Comparison of ENCODE assay signal across 10 cellular contexts in genomic region chr5:75235711-75236110, GRCh38. TPM values are rescaled to one million over a fixed set of nuclear protein-coding genes. Genes with fewer than 3 reads are reported as not detected.
A peak's percentile ranks its signal among the peaks of the same experiment; 100 is the strongest.
DNase-seq lines count a peak whose midpoint lies in the region; ATAC-seq, FAIRE-seq and TF ChIP-seq lines count a peak whose summit lies in the region.
"Had no signal": no experiment of that assay in that cellular context is flagged by ENCODE, and none has a peak within 500 bp of the region (broad histone marks: within the 10 kb centered on the region; RNA-seq: fewer than 3 reads in every experiment).

No MANE protein-coding gene starts in this region.

- CTCF ChIA-PET in activated CD4-positive, alpha-beta memory T cell treated with anti-CD3 and anti-CD28 coated beads, Interleukin-2, amount 10 ng/mL, durations not matched to agents 7 days and 5 days (lab: Charles Lee) = interaction anchor here (0.5 to 3.7 kb wide), 23 partner anchors 11 to 1023 kb away, joined by 3 to 37 read pairs (median 5); partner anchors contain the start of genes GCNT4 and HMGCR

- POLR2A ChIA-PET in activated CD4-positive, alpha-beta memory T cell treated with anti-CD3 and anti-CD28 coated beads, Interleukin-2, amount 10 ng/mL, durations not matched to agents 7 days and 5 days (lab: Charles Lee) = interaction anchor here (0.6 to 3.7 kb wide), 9 partner anchors 10 to 1168 kb away, joined by 3 to 24 read pairs (median 6); partner anchors contain the start of genes GFM2, HMGCR, IQGAP2 and NSA2

- TF ChIP-seq CTCF in left ventricle myocardium inferior (IDR thresholded peaks at IDR 0.05; ENCODE audit: borderline replicate concordance) = no peak

- peak overlapping the region; percentile 92 to 95 (median 92) for H3K4me3 Mint-ChIP-seq in CD4-positive, CD25-positive, alpha-beta regulatory T cell
- peak overlapping the region; percentile 36 for H3K4me3 Mint-ChIP-seq in activated CD4-positive, alpha-beta memory T cell treated with anti-CD3 and anti-CD28 coated beads, Interleukin-2, amount 10 ng/mL, durations not matched to agents 7 days and 5 days
- peak overlapping the region in 5 of 8 donors; percentile 28 to 95 (median 86) for H3K4me3 Mint-ChIP-seq in naive B cell

- TF ChIP-seq POLR2A in GM12892 (IDR thresholded peaks at IDR 0.05; ENCODE audit: low read depth, low read length) = no peak

- peak; percentile 14 for FAIRE-seq in GM12892 (lab: Jason Lieb, UNC)

- no peaks in the 10 kb centered on the region for H3K27me3 ChIP-seq in CD4-positive, CD25-positive, alpha-beta regulatory T cell (ENCODE audit: control insufficient read depth, insufficient read depth, low read length)
- peaks cover 13% of the 10 kb centered on the region for H3K27me3 ChIP-seq in left ventricle myocardium inferior (ENCODE audit: low read depth)

- no peak for DNase-seq in CD4-positive, CD25-positive, alpha-beta regulatory T cell
- DNase-seq in GM12892 (ENCODE audit: insufficient read length) (no peak), naive B cell (no peak), Right ventricle myocardium superior (no peak), HCEC 1CT (no peak), left ventricle myocardium inferior (no peak)
- no peak for DNase-seq in activated CD4-positive, alpha-beta memory T cell treated with anti-CD3 and anti-CD28 coated beads, Interleukin-2, amount 10 ng/mL, durations not matched to agents 7 days and 5 days
- DNase-seq: DMS79 treated with DMSO at 0.1 percent for 48 hours had no signal

- H3K9me3 ChIP-seq in CD4-positive, CD25-positive, alpha-beta regulatory T cell (ENCODE audit: control insufficient read depth in 2 of 2, low read length in 2 of 2) = no peaks in the 10 kb centered on the region
- no peaks in the 10 kb centered on the region for H3K9me3 ChIP-seq in left ventricle myocardium inferior (replicated peaks)

- intact Hi-C loops in Right ventricle myocardium superior (cut with DNase I) = loop anchor here (2.0 to 10.0 kb wide), 2 partner anchors 101 to 449 kb away; partner anchors contain the start of gene HMGCR
- intact Hi-C loops in left ventricle myocardium inferior (cut with micrococcal nuclease) = loop anchor here (10.0 kb wide), 1 partner anchor 449 kb away; no protein-coding TSS in a partner anchor

- no peaks in the 10 kb centered on the region for H3K36me3 Mint-ChIP-seq in CD4-positive, CD25-positive, alpha-beta regulatory T cell
- no peaks in the 10 kb centered on the region for H3K36me3 Mint-ChIP-seq in activated CD4-positive, alpha-beta memory T cell treated with anti-CD3 and anti-CD28 coated beads, Interleukin-2, amount 10 ng/mL, durations not matched to agents 7 days and 5 days (ENCODE audit: low read depth)
- no peaks in the 10 kb centered on the region for H3K36me3 Mint-ChIP-seq in naive B cell

- no peaks in the 10 kb centered on the region for H3K27me3 Mint-ChIP-seq in CD4-positive, CD25-positive, alpha-beta regulatory T cell
- no peaks in the 10 kb centered on the region for H3K27me3 Mint-ChIP-seq in activated CD4-positive, alpha-beta memory T cell treated with anti-CD3 and anti-CD28 coated beads, Interleukin-2, amount 10 ng/mL, durations not matched to agents 7 days and 5 days
- H3K27me3 Mint-ChIP-seq in naive B cell = peaks cover 0 to 11% (median 6%) of the 10 kb centered on the region in 3 donors

- peak overlapping the region; percentile 82 for H3K27ac ChIP-seq in CD4-positive, CD25-positive, alpha-beta regulatory T cell (ENCODE audit: insufficient read depth, low read length, poor library complexity, severe bottlenecking)
- H3K27ac ChIP-seq in left ventricle myocardium inferior (replicated peaks) = no peak overlapping the region

- peaks cover 16% of the 10 kb centered on the region for H3K4me1 ChIP-seq in CD4-positive, CD25-positive, alpha-beta regulatory T cell (ENCODE audit: control insufficient read depth, insufficient read depth, low read length, poor library complexity, severe bottlenecking)
- H3K4me1 ChIP-seq in left ventricle myocardium inferior = peaks cover 14% of the 10 kb centered on the region

- H3K4me1 Mint-ChIP-seq in CD4-positive, CD25-positive, alpha-beta regulatory T cell = peaks cover 8 to 30% (median 15%) of the 10 kb centered on the region in 4 donors
- H3K4me1 Mint-ChIP-seq in activated CD4-positive, alpha-beta memory T cell treated with anti-CD3 and anti-CD28 coated beads, Interleukin-2, amount 10 ng/mL, durations not matched to agents 7 days and 5 days = peaks cover 15% of the 10 kb centered on the region
- peaks cover 3 to 12% (median 5%) of the 10 kb centered on the region in 3 donors for H3K4me1 Mint-ChIP-seq in naive B cell

- peaks cover 0 to 1% (median 0%) of the 10 kb centered on the region in 7 donors for H3K9me3 Mint-ChIP-seq in CD4-positive, CD25-positive, alpha-beta regulatory T cell
- no peaks in the 10 kb centered on the region for H3K9me3 Mint-ChIP-seq in activated CD4-positive, alpha-beta memory T cell treated with anti-CD3 and anti-CD28 coated beads, Interleukin-2, amount 10 ng/mL, durations not matched to agents 7 days and 5 days
- H3K9me3 Mint-ChIP-seq in naive B cell = no peaks in the 10 kb centered on the region

- no peak for ATAC-seq in CD4-positive, CD25-positive, alpha-beta regulatory T cell (ENCODE audit: low read depth in 2 of 2)
- ATAC-seq in naive B cell (ENCODE audit: low read depth in 2 of 2) (no peak), GM18868 (IDR thresholded peaks at IDR 0.05; ENCODE audit: unreplicated experiment) (no peak), Right ventricle myocardium superior (ENCODE audit: poor library complexity) (no peak)

- no peaks in the 10 kb centered on the region for H3K36me3 ChIP-seq in CD4-positive, CD25-positive, alpha-beta regulatory T cell (ENCODE audit: control insufficient read depth, insufficient read depth, low read length)
- H3K36me3 ChIP-seq in left ventricle myocardium inferior = no peaks in the 10 kb centered on the region
- H3K36me3 ChIP-seq: WERI-Rb-1 had no signal

- H3K4me3 ChIP-seq in CD4-positive, CD25-positive, alpha-beta regulatory T cell (ENCODE audit: low read depth, low read length) = peak overlapping the region; percentile 72
- no peak overlapping the region for H3K4me3 ChIP-seq in left ventricle myocardium inferior

- peak overlapping the region; percentile 95 to 98 (median 97) for H3K27ac Mint-ChIP-seq in CD4-positive, CD25-positive, alpha-beta regulatory T cell
- no peak overlapping the region for H3K27ac Mint-ChIP-seq in activated CD4-positive, alpha-beta memory T cell treated with anti-CD3 and anti-CD28 coated beads, Interleukin-2, amount 10 ng/mL, durations not matched to agents 7 days and 5 days
- peak overlapping the region in 1 of 6 donors; percentile 19 for H3K27ac Mint-ChIP-seq in naive B cell

RNA-seq across cellular contexts. Expression of gene ANKRD31, which starts 1.0 kb away (rescaled TPM):
- total RNA-seq in CD4-positive, CD25-positive, alpha-beta regulatory T cell = 0.52 TPM
- under 1 TPM; 0.48 to 0.65 (median 0.51) TPM for polyA plus RNA-seq in CD4-positive, CD25-positive, alpha-beta regulatory T cell
- polyA plus RNA-seq in GM12892 (2012; ENCODE audit: missing spikeins) = 0.08 TPM
- under 1 TPM; 0.05 to 0.18 TPM for total RNA-seq in activated CD4-positive, alpha-beta memory T cell treated with anti-CD3 and anti-CD28 coated beads, Interleukin-2, amount 10 ng/mL, durations not matched to agents 7 days and 5 days
- polyA plus RNA-seq in naive B cell (ENCODE audit: low read depth in 6 of 6) = under 1 TPM in 5 of 6 donors, not detected in 1; 0.04 to 0.27 (median 0.08) TPM
- total RNA-seq in Right ventricle myocardium superior (0.08 TPM), left ventricle myocardium inferior (0.11 TPM)

Comparison
In these comparisons a context has a peak if more than half of its experiments do, and no peak if none do; other contexts are left out.
1. H3K4me3 Mint-ChIP-seq: peak in every context shown above with its lines; median percentile 92 in CD4-positive, CD25-positive, alpha-beta regulatory T cell; 86 in naive B cell; 36 in activated CD4-positive, alpha-beta memory T cell treated with anti-CD3 and anti-CD28 coated beads, Interleukin-2, amount 10 ng/mL, durations not matched to agents 7 days and 5 days.